1 cellular context compared by ENCODE assay signal in genomic region chr1:981491-981954, GRCh38.
TF ChIP-seq lines count a peak whose summit lies in the region.

No MANE protein-coding gene starts in this region.

TF ChIP-seq in SK-N-SH, 30 proteins besides CTCF, POLR2A, EP300 and RAD21:
- no peak for TF ChIP-seq FOXJ3 (CRISPR knock-in tag; IDR thresholded peaks at IDR 0.05)
- TF ChIP-seq ZBTB33 (IDR thresholded peaks at IDR 0.05; ENCODE audit: borderline replicate concordance, low read depth), result no peak
- TF ChIP-seq MEF2A (IDR thresholded peaks at IDR 0.05; ENCODE audit: borderline replicate concordance, low read depth), result no peak
- TF ChIP-seq ELF1 (IDR thresholded peaks at IDR 0.05), result no peak
- TF ChIP-seq CHD2 (IDR thresholded peaks at IDR 0.05; ENCODE audit: low read length, partially characterized antibody), result no peak
- TF ChIP-seq RCOR1 (IDR thresholded peaks at IDR 0.05; ENCODE audit: low read length), result no peak
- no peak for TF ChIP-seq MAX (IDR thresholded peaks at IDR 0.05; ENCODE audit: low read depth)
- no peak for TF ChIP-seq PBX3 (IDR thresholded peaks at IDR 0.05)
- TF ChIP-seq EZH2phosphoT487 (IDR thresholded peaks at IDR 0.05; ENCODE audit: borderline replicate concordance, low read depth), result no peak
- no peak for TF ChIP-seq TCF12 (IDR thresholded peaks at IDR 0.05)
- TF ChIP-seq FOXM1 (IDR thresholded peaks at IDR 0.05; ENCODE audit: low read depth), result no peak
- no peak for TF ChIP-seq IRF3 (IDR thresholded peaks at IDR 0.05; ENCODE audit: low read depth, low read length)
- no peak for TF ChIP-seq POLR2AphosphoS5 (IDR thresholded peaks at IDR 0.05; ENCODE audit: low read depth, low read length)
- TF ChIP-seq USF2 (IDR thresholded peaks at IDR 0.05; ENCODE audit: borderline replicate concordance, low read depth, low read length), result no peak
- TF ChIP-seq MXI1 (IDR thresholded peaks at IDR 0.05; ENCODE audit: low read depth, low read length), result no peak
- no peak for TF ChIP-seq NFIC (IDR thresholded peaks at IDR 0.05; ENCODE audit: borderline replicate concordance)
- TF ChIP-seq YY1 (IDR thresholded peaks at IDR 0.05; ENCODE audit: low read depth), result no peak
- no peak for TF ChIP-seq GATA2 (CRISPR knock-in tag; IDR thresholded peaks at IDR 0.05)
